ENCODE assay signal across 2 cellular contexts in the genomic region with DNA sequence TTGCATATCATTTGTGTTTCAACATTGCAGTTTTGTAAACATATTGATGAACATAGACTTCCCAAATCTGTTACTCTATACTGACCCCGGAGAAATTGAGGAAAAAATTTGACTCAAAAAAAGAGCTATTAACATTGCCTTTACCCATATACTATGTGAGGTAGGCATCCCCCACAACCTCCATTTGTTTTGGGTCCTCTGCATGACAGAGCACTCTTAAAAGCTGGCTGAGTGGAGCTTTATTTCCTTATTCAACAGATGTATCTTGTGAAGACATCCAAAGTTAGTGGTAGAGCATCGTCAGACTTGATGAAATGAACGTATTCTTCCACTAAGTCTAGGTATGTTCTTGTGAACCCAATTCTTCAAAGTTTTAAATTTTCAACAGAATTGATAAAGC.
TF ChIP-seq lines count a peak whose summit lies in the region.

No MANE protein-coding gene starts in this region.

TF ChIP-seq in GM23338, 12 proteins besides CTCF, POLR2A, EP300 and RAD21:
- no peak for TF ChIP-seq ZNF114 (CRISPR knock-in tag; IDR thresholded peaks at IDR 0.05)
- TF ChIP-seq, protein P1, sequence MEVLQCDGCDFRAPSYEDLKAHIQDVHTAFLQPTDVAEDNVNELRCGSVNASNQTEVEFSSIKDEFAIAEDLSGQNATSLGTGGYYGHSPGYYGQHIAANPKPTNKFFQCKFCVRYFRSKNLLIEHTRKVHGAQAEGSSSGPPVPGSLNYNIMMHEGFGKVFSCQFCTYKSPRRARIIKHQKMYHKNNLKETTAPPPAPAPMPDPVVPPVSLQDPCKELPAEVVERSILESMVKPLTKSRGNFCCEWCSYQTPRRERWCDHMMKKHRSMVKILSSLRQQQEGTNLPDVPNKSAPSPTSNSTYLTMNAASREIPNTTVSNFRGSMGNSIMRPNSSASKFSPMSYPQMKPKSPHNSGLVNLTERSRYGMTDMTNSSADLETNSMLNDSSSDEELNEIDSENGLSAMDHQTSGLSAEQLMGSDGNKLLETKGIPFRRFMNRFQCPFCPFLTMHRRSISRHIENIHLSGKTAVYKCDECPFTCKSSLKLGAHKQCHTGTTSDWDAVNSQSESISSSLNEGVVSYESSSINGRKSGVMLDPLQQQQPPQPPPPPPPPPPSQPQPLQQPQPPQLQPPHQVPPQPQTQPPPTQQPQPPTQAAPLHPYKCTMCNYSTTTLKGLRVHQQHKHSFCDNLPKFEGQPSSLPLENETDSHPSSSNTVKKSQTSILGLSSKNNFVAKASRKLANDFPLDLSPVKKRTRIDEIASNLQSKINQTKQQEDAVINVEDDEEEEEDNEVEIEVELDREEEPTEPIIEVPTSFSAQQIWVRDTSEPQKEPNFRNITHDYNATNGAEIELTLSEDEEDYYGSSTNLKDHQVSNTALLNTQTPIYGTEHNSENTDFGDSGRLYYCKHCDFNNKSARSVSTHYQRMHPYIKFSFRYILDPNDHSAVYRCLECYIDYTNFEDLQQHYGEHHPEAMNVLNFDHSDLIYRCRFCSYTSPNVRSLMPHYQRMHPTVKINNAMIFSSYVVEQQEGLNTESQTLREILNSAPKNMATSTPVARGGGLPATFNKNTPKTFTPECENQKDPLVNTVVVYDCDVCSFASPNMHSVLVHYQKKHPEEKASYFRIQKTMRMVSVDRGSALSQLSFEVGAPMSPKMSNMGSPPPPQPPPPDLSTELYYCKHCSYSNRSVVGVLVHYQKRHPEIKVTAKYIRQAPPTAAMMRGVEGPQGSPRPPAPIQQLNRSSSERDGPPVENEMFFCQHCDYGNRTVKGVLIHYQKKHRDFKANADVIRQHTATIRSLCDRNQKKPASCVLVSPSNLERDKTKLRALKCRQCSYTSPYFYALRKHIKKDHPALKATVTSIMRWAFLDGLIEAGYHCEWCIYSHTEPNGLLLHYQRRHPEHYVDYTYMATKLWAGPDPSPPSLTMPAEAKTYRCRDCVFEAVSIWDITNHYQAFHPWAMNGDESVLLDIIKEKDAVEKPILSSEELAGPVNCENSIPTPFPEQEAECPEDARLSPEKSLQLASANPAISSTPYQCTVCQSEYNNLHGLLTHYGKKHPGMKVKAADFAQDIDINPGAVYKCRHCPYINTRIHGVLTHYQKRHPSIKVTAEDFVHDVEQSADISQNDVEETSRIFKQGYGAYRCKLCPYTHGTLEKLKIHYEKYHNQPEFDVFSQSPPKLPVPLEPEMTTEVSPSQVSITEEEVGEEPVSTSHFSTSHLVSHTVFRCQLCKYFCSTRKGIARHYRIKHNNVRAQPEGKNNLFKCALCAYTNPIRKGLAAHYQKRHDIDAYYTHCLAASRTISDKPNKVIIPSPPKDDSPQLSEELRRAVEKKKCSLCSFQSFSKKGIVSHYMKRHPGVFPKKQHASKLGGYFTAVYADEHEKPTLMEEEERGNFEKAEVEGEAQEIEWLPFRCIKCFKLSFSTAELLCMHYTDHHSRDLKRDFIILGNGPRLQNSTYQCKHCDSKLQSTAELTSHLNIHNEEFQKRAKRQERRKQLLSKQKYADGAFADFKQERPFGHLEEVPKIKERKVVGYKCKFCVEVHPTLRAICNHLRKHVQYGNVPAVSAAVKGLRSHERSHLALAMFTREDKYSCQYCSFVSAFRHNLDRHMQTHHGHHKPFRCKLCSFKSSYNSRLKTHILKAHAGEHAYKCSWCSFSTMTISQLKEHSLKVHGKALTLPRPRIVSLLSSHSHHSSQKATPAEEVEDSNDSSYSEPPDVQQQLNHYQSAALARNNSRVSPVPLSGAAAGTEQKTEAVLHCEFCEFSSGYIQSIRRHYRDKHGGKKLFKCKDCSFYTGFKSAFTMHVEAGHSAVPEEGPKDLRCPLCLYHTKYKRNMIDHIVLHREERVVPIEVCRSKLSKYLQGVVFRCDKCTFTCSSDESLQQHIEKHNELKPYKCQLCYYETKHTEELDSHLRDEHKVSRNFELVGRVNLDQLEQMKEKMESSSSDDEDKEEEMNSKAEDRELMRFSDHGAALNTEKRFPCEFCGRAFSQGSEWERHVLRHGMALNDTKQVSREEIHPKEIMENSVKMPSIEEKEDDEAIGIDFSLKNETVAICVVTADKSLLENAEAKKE (CRISPR knock-in tag; IDR thresholded peaks at IDR 0.05): 0 out of 2 replicates have a peak, but pooled peaks have one; percentile 17

TF ChIP-seq in H1, 55 proteins besides CTCF, POLR2A, EP300 and RAD21:
- TF ChIP-seq, protein P2, sequence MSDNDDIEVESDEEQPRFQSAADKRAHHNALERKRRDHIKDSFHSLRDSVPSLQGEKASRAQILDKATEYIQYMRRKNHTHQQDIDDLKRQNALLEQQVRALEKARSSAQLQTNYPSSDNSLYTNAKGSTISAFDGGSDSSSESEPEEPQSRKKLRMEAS (IDR thresholded peaks at IDR 0.05): no peak
- TF ChIP-seq SP4 (IDR thresholded peaks at IDR 0.05; ENCODE audit: low read length) (no peak), SIN3A (conservative IDR thresholded peaks at IDR 0.05 in 1 of 2, IDR thresholded peaks at IDR 0.05 in 1 of 2; ENCODE audit: low read depth in 1 of 2, low read length in 2 of 2) (no peak), RXRA (IDR thresholded peaks at IDR 0.05; ENCODE audit: insufficient read depth, low read depth, low read length) (no peak), GTF2F1 (IDR thresholded peaks at IDR 0.05; ENCODE audit: borderline replicate concordance, low read depth, low read length) (no peak), BCL11A (IDR thresholded peaks at IDR 0.05; ENCODE audit: low read depth in 2 of 2, low read length in 2 of 2) (no peak), TBP (IDR thresholded peaks at IDR 0.05; ENCODE audit: low read depth, low read length) (no peak), MAFK (IDR thresholded peaks at IDR 0.05; ENCODE audit: low read depth, low read length) (no peak), CHD1 (IDR thresholded peaks at IDR 0.05; ENCODE audit: low read depth, low read length) (no peak), ZNF274 (IDR thresholded peaks at IDR 0.05; ENCODE audit: borderline replicate concordance, extremely low read depth, low read length) (no peak), SIRT6 (IDR thresholded peaks at IDR 0.05; ENCODE audit: low read length) (no peak), GABPA (IDR thresholded peaks at IDR 0.05; ENCODE audit: borderline replicate concordance, insufficient read depth, low read length) (no peak), CEBPB (IDR thresholded peaks at IDR 0.05; ENCODE audit: low read depth, low read length) (no peak)
- TF ChIP-seq, protein P3, sequence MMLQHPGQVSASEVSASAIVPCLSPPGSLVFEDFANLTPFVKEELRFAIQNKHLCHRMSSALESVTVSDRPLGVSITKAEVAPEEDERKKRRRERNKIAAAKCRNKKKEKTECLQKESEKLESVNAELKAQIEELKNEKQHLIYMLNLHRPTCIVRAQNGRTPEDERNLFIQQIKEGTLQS (IDR thresholded peaks at IDR 0.05; ENCODE audit: insufficient read depth, low read depth, low read length): no peak
